In the genomic region with DNA sequence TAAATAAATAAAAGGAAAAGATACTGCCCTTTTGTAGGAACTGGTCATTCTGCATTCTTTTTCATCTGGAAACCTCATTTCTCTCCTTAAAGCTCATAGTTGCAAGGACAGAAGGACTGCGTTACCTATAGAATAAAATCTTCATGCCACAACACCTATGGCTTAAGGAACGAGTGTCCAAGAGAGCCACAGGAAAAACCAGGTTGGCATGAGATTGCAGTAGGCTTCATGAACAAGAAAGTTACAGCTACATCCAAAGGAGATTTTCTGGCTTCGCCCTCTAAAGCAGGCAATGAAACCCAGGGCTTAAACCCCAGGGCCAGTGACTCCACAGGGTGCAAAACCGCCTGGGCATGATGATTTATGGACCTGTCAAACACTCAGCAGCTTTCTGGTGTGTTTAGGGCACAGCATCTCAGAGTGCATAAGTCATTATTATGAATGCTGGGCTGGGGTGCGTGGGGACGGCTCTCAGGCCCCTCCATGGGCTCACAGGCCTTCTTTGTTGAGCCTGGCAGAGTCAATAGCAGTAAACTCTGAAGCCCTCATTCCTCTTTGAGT, we compare ENCODE assay signal across 18 cellular contexts. TPM values are rescaled to one million over a fixed set of nuclear protein-coding genes. Genes with fewer than 3 reads are reported as not detected.
"Had no signal": no experiment of that assay in that cellular context is flagged by ENCODE, and none has a peak within 500 bp of the region (broad histone marks: within the 10 kb centered on the region; RNA-seq: fewer than 3 reads in every experiment).

No MANE protein-coding gene starts in this region.

- ATAC-seq: left lobe of liver; stimulated activated naive CD8-positive, alpha-beta T cell treated with anti-CD3 and anti-CD28 coated beads, Interleukin-15, Interleukin-2, amounts not matched to agents 100 U/mL and 50 U/mL, for 24 hours had no signal

- H3K36me3 Mint-ChIP-seq: activated CD4-positive, alpha-beta memory T cell treated with anti-CD3 and anti-CD28 coated beads for 36 hours; activated naive CD8-positive, alpha-beta T cell; mesothelial cell of epicardium had no signal

- H3K4me3 ChIP-seq: lung, vagina had no signal

- H3K27me3 ChIP-seq: vagina had no signal

- H3K4me3 Mint-ChIP-seq: activated B cell treated with CpG ODN at 0.5 μM for 24 hours; activated CD4-positive, alpha-beta memory T cell treated with anti-CD3 and anti-CD28 coated beads for 36 hours; activated naive CD8-positive, alpha-beta T cell; activated T-helper 1 cell treated with anti-CD3 and anti-CD28 coated beads, Interleukin-12 subunit alpha, Interleukin-12 subunit beta, Interleukin-2, Interleukin-4 antibody, amounts not matched to agents 30 ng/mL and 10 ng/mL and 1 ng/mL, durations not matched to agents 14 hours and 24 hours and 36 hours; mesothelial cell of epicardium; nephron had no signal

- H3K4me1 ChIP-seq: vagina had no signal

- H3K27ac Mint-ChIP-seq: activated B cell treated with CpG ODN at 0.5 μM for 24 hours; activated CD4-positive, alpha-beta memory T cell treated with anti-CD3 and anti-CD28 coated beads for 36 hours; activated naive CD8-positive, alpha-beta T cell; activated T-helper 1 cell treated with anti-CD3 and anti-CD28 coated beads, Interleukin-12 subunit alpha, Interleukin-12 subunit beta, Interleukin-2, Interleukin-4 antibody, amounts not matched to agents 30 ng/mL and 10 ng/mL and 1 ng/mL, durations not matched to agents 14 hours and 24 hours and 36 hours; mesothelial cell of epicardium; nephron had no signal

- H3K9me3 ChIP-seq: vagina had no signal

- DNase-seq: activated B cell treated with CpG ODN at 0.5 μM for 24 hours; activated CD4-positive, alpha-beta memory T cell treated with anti-CD3 and anti-CD28 coated beads for 36 hours; activated CD4-positive, alpha-beta T cell treated with anti-CD3 and anti-CD28 coated beads for 4 hours; activated T-cell treated with anti-CD3 and anti-CD28 coated beads for 4 hours; head of caudate nucleus; occipital lobe; stimulated activated CD4-positive, alpha-beta T cell treated with anti-CD3 and anti-CD28 coated beads, Interleukin-12 subunit alpha, Interleukin-12 subunit beta, amount 100 ng/mL, for 4 hours; stimulated activated CD4-positive, alpha-beta T cell treated with anti-CD3 and anti-CD28 coated beads, Interleukin-2, amount 100 ng/mL, for 24 hours; stimulated activated naive CD8-positive, alpha-beta T cell treated with anti-CD3 and anti-CD28 coated beads, Interleukin-15, Interleukin-2, amounts not matched to agents 100 U/mL and 50 U/mL, for 24 hours; T-helper 2 cell; trophoblast cell had no signal

- H3K36me3 ChIP-seq: vagina had no signal

- H3K4me1 Mint-ChIP-seq: activated B cell treated with CpG ODN at 0.5 μM for 24 hours had no signal

- H3K9me3 Mint-ChIP-seq: activated B cell treated with CpG ODN at 0.5 μM for 24 hours, mesothelial cell of epicardium, nephron had no signal

- H3K27me3 Mint-ChIP-seq: activated B cell treated with CpG ODN at 0.5 μM for 24 hours; activated CD4-positive, alpha-beta memory T cell treated with anti-CD3 and anti-CD28 coated beads for 36 hours; activated naive CD8-positive, alpha-beta T cell had no signal

- H3K27ac ChIP-seq: vagina had no signal

RNA-seq across cellular contexts. Expression of a gene that starts 30.7 kb away (rescaled TPM):
- total RNA-seq: activated B cell treated with CpG ODN at 0.5 μM for 24 hours; activated CD4-positive, alpha-beta memory T cell treated with anti-CD3 and anti-CD28 coated beads for 36 hours; activated T-helper 1 cell treated with anti-CD3 and anti-CD28 coated beads, Interleukin-12 subunit alpha, Interleukin-12 subunit beta, Interleukin-2, Interleukin-4 antibody, amounts not matched to agents 30 ng/mL and 10 ng/mL and 1 ng/mL, durations not matched to agents 14 hours and 24 hours and 36 hours had no signal
